8 cellular contexts compared by ENCODE assay signal in the genomic region with DNA sequence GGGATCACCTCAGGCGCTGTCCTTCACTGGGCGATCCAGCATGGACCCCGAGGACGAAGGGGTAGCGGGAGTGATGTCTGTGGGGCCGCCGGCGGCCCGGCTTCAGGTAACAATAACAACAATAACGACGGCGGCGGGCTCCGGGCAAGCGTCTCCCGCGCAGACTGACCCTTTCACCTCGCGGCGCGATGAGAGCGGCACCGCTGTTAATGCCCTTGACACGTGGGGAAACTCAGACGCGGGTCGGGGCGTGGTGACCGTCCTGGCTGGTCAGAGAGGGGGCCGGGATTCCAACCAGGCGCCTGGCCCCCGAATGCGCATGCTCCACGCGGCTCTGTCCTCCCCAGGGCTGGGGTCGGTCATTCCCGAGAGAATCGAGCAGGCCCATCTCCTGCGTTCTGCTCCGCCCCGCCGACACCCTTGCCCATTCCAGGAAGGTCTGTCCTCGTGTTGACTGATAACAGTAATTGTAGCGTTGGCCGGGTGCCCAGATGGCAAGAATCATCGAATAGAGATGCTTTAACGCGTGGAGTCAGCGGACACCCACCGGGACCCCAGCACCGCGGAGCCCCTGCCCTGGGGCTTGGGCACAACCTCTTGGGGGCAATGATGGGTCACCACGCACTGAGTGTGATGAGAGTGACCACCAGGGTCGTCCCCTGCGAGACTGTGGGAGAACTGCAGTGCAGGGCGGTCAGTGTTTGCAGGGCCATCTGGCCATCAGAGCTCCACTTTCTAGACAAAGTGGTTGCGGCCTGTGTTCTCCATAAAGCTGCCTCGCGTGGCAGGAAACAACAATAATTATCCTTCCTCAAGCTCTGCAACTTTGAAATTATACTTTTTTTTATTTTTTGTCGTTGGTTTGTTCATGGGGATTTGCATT. TPM values are rescaled to one million over a fixed set of nuclear protein-coding genes. Genes with fewer than 3 reads are reported as not detected.
DNase-seq lines count a peak whose midpoint lies in the region; ATAC-seq and TF ChIP-seq lines count a peak whose summit lies in the region.

No MANE protein-coding gene starts in this region.

- intact Hi-C loops in adrenal gland (cut with DNase I) (no loop called here), left cardiac atrium (cut with DNase I) (loop anchor here in 1 of 2 donors (2.0 kb wide), 1 partner anchor 96 kb away; the partner anchor contains the start of gene ZNF274), transverse colon (cut with DNase I; ENCODE audit: low total_unique reads) (no loop called here)

- H3K4me2 ChIP-seq in trophoblast cell (ENCODE audit: low read length): peak overlapping the region; percentile 91

- ATAC-seq in GM19395 (IDR thresholded peaks at IDR 0.05; ENCODE audit: unreplicated experiment) (peak; percentile 48), left cardiac atrium (peak; percentile 77 to 84)

- peak overlapping the region; percentile 79 for H2BK5ac ChIP-seq in trophoblast cell (ENCODE audit: low read depth, low read length, poor library complexity)

- H3K27ac ChIP-seq in SJSA1 (peak overlapping the region; percentile 54), adrenal gland (peak overlapping the region; percentile 83 to 96 (median 91)), trophoblast cell (ENCODE audit: low read depth, low read length) (peak overlapping the region; percentile 67), transverse colon (peak overlapping the region; percentile 84 to 89 (median 87))

- no peaks in the 10 kb centered on the region for H3K27me3 ChIP-seq in SJSA1 (replicated peaks)
- no peaks in the 10 kb centered on the region for H3K27me3 ChIP-seq in adrenal gland
- no peaks in the 10 kb centered on the region for H3K27me3 ChIP-seq in trophoblast cell (ENCODE audit: insufficient read depth, low read length)
- no peaks in the 10 kb centered on the region for H3K27me3 ChIP-seq in transverse colon

- peak overlapping the region; percentile 94 for H4K91ac ChIP-seq in trophoblast cell (ENCODE audit: low read depth, low read length)

- peak overlapping the region; percentile 79 for H3K9ac ChIP-seq in trophoblast cell (ENCODE audit: low read length)

- H4K12ac ChIP-seq in trophoblast cell (ENCODE audit: low read depth, low read length): peak overlapping the region; percentile 85

- WGBS in adrenal gland, 4 donors: 3 to 14% (median 8%) methylated on average over 25 to 60 of the region's 60 CpGs
- no CpG with 5 or more reads among the region's 60 CpGs for WGBS in trophoblast cell (ENCODE audit: extremely low coverage, insufficient coverage, insufficient read length)
- WGBS in transverse colon (ENCODE audit: low coverage in 1 of 2), 2 donors: 9 to 38% methylated on average over 4 to 39 of the region's 60 CpGs

- H3K14ac ChIP-seq in trophoblast cell (ENCODE audit: low read length): peak overlapping the region; percentile 89

- H3K79me1 ChIP-seq in trophoblast cell (ENCODE audit: low read length): peaks cover 7% of the 10 kb centered on the region

- peak overlapping the region; percentile 81 for H3K4ac ChIP-seq in trophoblast cell (ENCODE audit: low read depth, low read length)

- peaks cover 13% of the 10 kb centered on the region for H3K79me2 ChIP-seq in trophoblast cell (ENCODE audit: control insufficient read depth, insufficient read depth, low read length, poor library complexity)

- H4K8ac ChIP-seq in trophoblast cell (ENCODE audit: low read depth, low read length): peak overlapping the region; percentile 94

- TF ChIP-seq EP300 in transverse colon (IDR thresholded peaks at IDR 0.05; ENCODE audit: low read depth): no peak

- H2AFZ ChIP-seq in trophoblast cell (ENCODE audit: insufficient read depth, low read length, poor library complexity): peak overlapping the region; percentile 71

- H3K4me1 ChIP-seq in SJSA1 (replicated peaks) (peaks cover 9% of the 10 kb centered on the region; the same call in 1 of the 2 replicates), adrenal gland (replicated peaks in 1 of 2) (peaks cover 6 to 11% of the 10 kb centered on the region in 2 donors), trophoblast cell (ENCODE audit: control insufficient read depth in 1 of 2, insufficient read depth in 2 of 2, low read length in 2 of 2) (peaks cover 5 to 7% of the 10 kb centered on the region in 2 experiments), transverse colon (peaks cover 4 to 17% (median 8%) of the 10 kb centered on the region in 4 donors)

- H3K4me3 ChIP-seq in SJSA1 (peak overlapping the region; percentile 71), adrenal gland (peak overlapping the region; percentile 21 to 75 (median 52)), trophoblast cell (ENCODE audit: low read depth, low read length) (peak overlapping the region; percentile 79), transverse colon (peak overlapping the region; percentile 65 to 91 (median 78))

- H3K9me3 ChIP-seq in SJSA1 (replicated peaks): peaks cover 5% of the 10 kb centered on the region
- H3K9me3 ChIP-seq in adrenal gland (replicated peaks in 1 of 3): peaks cover 0 to 5% (median 0%) of the 10 kb centered on the region in 3 donors
- H3K9me3 ChIP-seq in trophoblast cell (ENCODE audit: insufficient read depth, low read depth, low read length): no peaks in the 10 kb centered on the region
- peaks cover 7 to 16% of the 10 kb centered on the region in 2 donors for H3K9me3 ChIP-seq in transverse colon

- TF ChIP-seq POLR2A in adrenal gland (IDR thresholded peaks at IDR 0.05) (peak in 1 of 2 donors; percentile 11), transverse colon (IDR thresholded peaks at IDR 0.05) (no peak)

- peak overlapping the region; percentile 79 for H3K18ac ChIP-seq in trophoblast cell (ENCODE audit: low read length)

- TF ChIP-seq CTCF in AG09319 (IDR thresholded peaks at IDR 0.05; ENCODE audit: low read depth, low read length) (no peak), adrenal gland (IDR thresholded peaks at IDR 0.05) (no peak), transverse colon (IDR thresholded peaks at IDR 0.05) (no peak)

- H2BK120ac ChIP-seq in trophoblast cell (ENCODE audit: insufficient read depth, low read length, poor library complexity): peak overlapping the region; percentile 67

- no peak overlapping the region for H2BK12ac ChIP-seq in trophoblast cell (ENCODE audit: low read length)

- H3K23ac ChIP-seq in trophoblast cell (ENCODE audit: low read length): no peak overlapping the region

- H3K36me3 ChIP-seq in SJSA1 (peaks cover 38% of the 10 kb centered on the region), adrenal gland (replicated peaks in 1 of 2) (no peaks in the 10 kb centered on the region), trophoblast cell (ENCODE audit: control insufficient read depth in 1 of 2, insufficient read depth in 2 of 2, low read length in 2 of 2) (peaks cover 5 to 11% of the 10 kb centered on the region in 2 experiments), transverse colon (no peaks in the 10 kb centered on the region)

- peak overlapping the region; percentile 54 for H2AK5ac ChIP-seq in trophoblast cell (ENCODE audit: low read length)

- in situ Hi-C loops in transverse colon (cut with MboI; ENCODE audit: low pct_ligation_motif_present in 1 of 4, low pct_unique_long_range_greater_than_20kb in 1 of 4, low sequenced_read_pairs in 3 of 4): no loop called here

- peak; percentile 12 for DNase-seq in AG09319 (ENCODE audit: extremely low read depth, low read depth)
- peak; percentile 14 for DNase-seq in HS-5 (ENCODE audit: low read depth)
- peak in 1 of 2 experiments; percentile 65 for DNase-seq in SJSA1 (ENCODE audit: low read depth in 1 of 2, low spot score in 2 of 2)
- peak; percentile 83 to 97 (median 93) for DNase-seq in adrenal gland
- DNase-seq in left cardiac atrium: peak; percentile 92
- peak; percentile 15 to 46 for DNase-seq in trophoblast cell
- peak; percentile 63 for DNase-seq in transverse colon

RNA-seq across cellular contexts. Expression of gene ZNF8, which starts 0.5 kb away (rescaled TPM):
- 2.5 and 4.1 TPM in 2 replicates for total RNA-seq in SJSA1 (2014; rRNA removed; shearing (Covaris generic))
- total RNA-seq in adrenal gland: 1 to 10 TPM; 6.6 to 8.6 (median 7.0) TPM
- polyA plus RNA-seq in adrenal gland: 1 to 10 TPM; 1.6 to 2.6 (median 2.4) TPM
- 1 to 10 TPM; 4.4 to 6.8 TPM for total RNA-seq in left cardiac atrium
- polyA plus RNA-seq in trophoblast cell (2013): 4.0 and 4.1 TPM in 2 replicates
- 1 to 10 TPM; 4.6 to 6.6 (median 6.3) TPM for total RNA-seq in transverse colon

RNA-seq across cellular contexts. Expression of gene ERVK3-1, which starts 25.9 kb away (rescaled TPM):
- 44.4 and 59.3 TPM in 2 replicates for total RNA-seq in SJSA1 (2014; rRNA removed; shearing (Covaris generic))
- total RNA-seq in adrenal gland (10 to 100 TPM; 18.4 to 49.8 (median 29.8) TPM), left cardiac atrium (10 to 100 TPM; 19.9 to 22.8 TPM), transverse colon (10 to 100 TPM; 13.3 to 58.9 (median 36.2) TPM)
- polyA plus RNA-seq in adrenal gland: 10 to 100 TPM; 36.3 to 70.5 (median 48.4) TPM
- 35.7 and 37.2 TPM in 2 replicates for polyA plus RNA-seq in trophoblast cell (2013)

RNA-seq across cellular contexts. Expression of gene ZSCAN22, which starts 47.5 kb away (rescaled TPM):
- 2.5 and 3.2 TPM in 2 replicates for total RNA-seq in SJSA1 (2014; rRNA removed; shearing (Covaris generic))
- total RNA-seq in adrenal gland: 1 to 10 TPM; 1.8 to 4.8 (median 3.4) TPM
- polyA plus RNA-seq in adrenal gland: 1 to 10 TPM in 2 of 3 donors, under 1 TPM in 1; 0.98 to 3.1 (median 1.2) TPM
- 1 to 10 TPM; 2.0 to 2.1 TPM for total RNA-seq in left cardiac atrium
- polyA plus RNA-seq in trophoblast cell (2013): 2.4 and 2.7 TPM in 2 replicates
- total RNA-seq in transverse colon: 10 to 100 TPM in 1 of 4 donors, 1 to 10 TPM in 3; 3.0 to 11.6 (median 3.3) TPM

RNA-seq across cellular contexts. Expression of gene ZNF544, which starts 50.6 kb away (rescaled TPM):
- total RNA-seq in SJSA1 (2014; rRNA removed; shearing (Covaris generic)): 42.4 and 50.5 TPM in 2 replicates
- total RNA-seq in adrenal gland (100 to 1,000 TPM in 1 of 8 donors, 10 to 100 TPM in 7; 24.6 to 170 (median 31.5) TPM), left cardiac atrium (10 to 100 TPM; 20.2 to 21.8 TPM), transverse colon (10 to 100 TPM in 3 of 4 donors, 1 to 10 TPM in 1; 8.6 to 62.3 (median 25.1) TPM)
- polyA plus RNA-seq in adrenal gland: 10 to 100 TPM; 10.8 to 26.5 (median 24.9) TPM
- 20.1 and 23.8 TPM in 2 replicates for polyA plus RNA-seq in trophoblast cell (2013)
